Comparison of ENCODE assay signal across 10 cellular contexts in the genomic region with DNA sequence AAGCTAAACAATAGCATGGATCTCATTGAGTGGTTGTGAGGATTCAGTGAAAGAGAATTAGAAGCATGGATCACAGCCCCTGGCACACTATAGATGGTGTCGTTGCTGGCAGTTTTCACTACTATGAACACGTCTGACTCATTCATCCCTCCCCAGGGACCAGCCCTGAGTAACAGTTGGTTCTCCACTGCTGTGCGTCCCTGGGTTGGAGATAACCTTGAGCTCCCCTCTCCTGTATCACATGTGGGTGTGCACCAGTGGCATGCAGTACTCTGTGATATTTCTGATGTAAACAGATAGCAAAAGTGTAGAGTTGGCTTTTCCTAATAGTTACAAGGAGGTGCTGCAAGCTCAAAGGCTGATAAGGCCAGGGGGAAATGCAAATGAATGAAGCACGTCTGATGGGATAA. TPM values are rescaled to one million over a fixed set of nuclear protein-coding genes. Genes with fewer than 3 reads are reported as not detected.
DNase-seq lines count a peak whose midpoint lies in the region; ATAC-seq lines count a peak whose summit lies in the region.
"Had no signal": no experiment of that assay in that cellular context is flagged by ENCODE, and none has a peak within 500 bp of the region (broad histone marks: within the 10 kb centered on the region; RNA-seq: fewer than 3 reads in every experiment).

No MANE protein-coding gene starts in this region.

- H3K4me1 ChIP-seq in muscle layer of colon (ENCODE audit: insufficient read depth, low read length) = peaks cover 23% of the 10 kb centered on the region

- ATAC-seq in GM18520 (IDR thresholded peaks at IDR 0.05; ENCODE audit: unreplicated experiment) (peak; percentile 70), HG02798 (IDR thresholded peaks at IDR 0.05; ENCODE audit: poor library complexity, unreplicated experiment) (peak; percentile 62), T-helper 17 cell (no peak)

- H3K27ac Mint-ChIP-seq in T-helper 17 cell = peak overlapping the region; percentile 87
- H3K27ac Mint-ChIP-seq: T-helper 1 cell treated with Interleukin-12 subunit alpha and Interleukin-12 subunit beta and Interleukin-4 antibody, amounts not matched to agents 30 μg/mL and 1 μg/mL, for 36 hours had no signal

- no peaks in the 10 kb centered on the region for H3K36me3 ChIP-seq in muscle layer of colon (ENCODE audit: insufficient read depth, low read length)

- no peak overlapping the region for H3K4me3 ChIP-seq in muscle layer of colon (ENCODE audit: low read depth in 1 of 2, low read length in 2 of 2)
- H3K4me3 ChIP-seq: lung had no signal

- H3K27me3 Mint-ChIP-seq in T-helper 17 cell = no peaks in the 10 kb centered on the region

- H3K9ac ChIP-seq in muscle layer of colon (ENCODE audit: low read length) = no peak overlapping the region

- H3K4me1 Mint-ChIP-seq in T-helper 17 cell = peaks cover 52% of the 10 kb centered on the region

- no peak overlapping the region for H3K4me3 Mint-ChIP-seq in T-helper 17 cell
- H3K4me3 Mint-ChIP-seq: T-helper 1 cell treated with Interleukin-12 subunit alpha and Interleukin-12 subunit beta and Interleukin-4 antibody, amounts not matched to agents 30 μg/mL and 1 μg/mL, for 36 hours had no signal

- peak overlapping the region; percentile 21 for H3K27ac ChIP-seq in muscle layer of colon (ENCODE audit: low read depth, low read length)

- H3K27me3 ChIP-seq in muscle layer of colon (ENCODE audit: control insufficient read depth in 1 of 2, insufficient read depth in 2 of 2, low read length in 2 of 2) = no peaks in the 10 kb centered on the region

- no peaks in the 10 kb centered on the region for H3K36me3 Mint-ChIP-seq in T-helper 17 cell (ENCODE audit: low read depth)

- DNase-seq in T-helper 17 cell = no peak
- no peak for DNase-seq in NCI-H187 treated with DMSO at 0.1 percent for 48 hours (lab: John Stamatoyannopoulos, UW)
- no peak for DNase-seq in activated CD8-positive, alpha-beta memory T cell treated with anti-CD3 and anti-CD28 coated beads, Interleukin-2, amount 50 U/mL, for 48 hours
- DNase-seq in NCI-H2029 (lab: John Stamatoyannopoulos, UW) = no peak
- DNase-seq in Kasumi-1 (lab: John Stamatoyannopoulos, UW) = no peak

- no peaks in the 10 kb centered on the region for H3K9me3 ChIP-seq in T-helper 17 cell (ENCODE audit: control insufficient read depth, low read length, poor library complexity, severe bottlenecking)
- no peaks in the 10 kb centered on the region for H3K9me3 ChIP-seq in muscle layer of colon (ENCODE audit: low read length)

RNA-seq across cellular contexts. Expression of a gene that starts 8.8 kb away (rescaled TPM):
- 100 to 1,000 TPM; 304 to 333 TPM for total RNA-seq in T-helper 17 cell
